In genomic region chr6:114218421-114218820, GRCh38 we compare ENCODE assay signal across 22 cellular contexts.
"Had no signal": no experiment of that assay in that cellular context is flagged by ENCODE, and none has a peak within 500 bp of the region (broad histone marks: within the 10 kb centered on the region; RNA-seq: fewer than 3 reads in every experiment).

No MANE protein-coding gene starts in this region.

- H3K27me3 ChIP-seq: hepatocyte, right atrium auricular region, testis, tibial nerve, upper lobe of right lung, vagina had no signal

- H3K36me3 Mint-ChIP-seq: memory B cell; mesothelial cell of epicardium; naive B cell; stimulated activated naive B cell treated with anti-CD40 and anti-IgM and Interleukin-4, amounts not matched to agents 10 μg/mL and 1 μg/mL and 100 μg/mL, for 72 hours had no signal

- DNase-seq: effector memory CD4-positive, alpha-beta T cell; head of caudate nucleus; kidney; left cardiac atrium; left ventricle myocardium inferior; lower lobe of right lung; naive B cell; nephron progenitor cell; stimulated activated CD4-positive, alpha-beta T cell treated with anti-CD3 and anti-CD28 coated beads, Interleukin-2, amount 100 ng/mL, for 24 hours; stimulated activated CD4-positive, alpha-beta T cell treated with anti-CD3 and anti-CD28 coated beads, Interleukin-4, amount 100 ng/mL, for 4 hours; stimulated activated naive B cell treated with anti-CD40 and anti-IgM and Interleukin-4, amounts not matched to agents 10 μg/mL and 1 μg/mL and 100 μg/mL, for 72 hours; stimulated activated naive CD8-positive, alpha-beta T cell treated with anti-CD3 and anti-CD28 coated beads, Interleukin-15, amount 100 ng/mL, for 72 hours; testis; upper lobe of right lung had no signal

- H3K4me3 ChIP-seq: hepatocyte, left ventricle myocardium inferior, lower lobe of right lung, right atrium auricular region, skin epidermis, testis, tibial nerve, upper lobe of right lung, vagina had no signal

- H3K27ac ChIP-seq: hepatocyte, left ventricle myocardium inferior, lower lobe of right lung, right atrium auricular region, skin epidermis, testis, tibial nerve, upper lobe of right lung, vagina had no signal

- H3K4me3 Mint-ChIP-seq: memory B cell; mesothelial cell of epicardium; naive B cell; nephron progenitor cell; stimulated activated naive B cell treated with anti-CD40 and anti-IgM and Interleukin-4, amounts not matched to agents 10 μg/mL and 1 μg/mL and 100 μg/mL, for 72 hours; stimulated activated naive CD8-positive, alpha-beta T cell treated with anti-CD3 and anti-CD28 coated beads, Interleukin-15, amount 100 ng/mL, for 72 hours had no signal

- H3K9me3 Mint-ChIP-seq: memory B cell; stimulated activated naive CD8-positive, alpha-beta T cell treated with anti-CD3 and anti-CD28 coated beads, Interleukin-15, amount 100 ng/mL, for 72 hours had no signal

- H3K4me1 Mint-ChIP-seq: memory B cell; mesothelial cell of epicardium; naive B cell; stimulated activated naive B cell treated with anti-CD40 and anti-IgM and Interleukin-4, amounts not matched to agents 10 μg/mL and 1 μg/mL and 100 μg/mL, for 72 hours; stimulated activated naive CD8-positive, alpha-beta T cell treated with anti-CD3 and anti-CD28 coated beads, Interleukin-15, amount 100 ng/mL, for 72 hours had no signal

- H3K9me3 ChIP-seq: lower lobe of right lung, right atrium auricular region, testis, tibial nerve, upper lobe of right lung, vagina had no signal

- H3K27me3 Mint-ChIP-seq: memory B cell; naive B cell; stimulated activated naive B cell treated with anti-CD40 and anti-IgM and Interleukin-4, amounts not matched to agents 10 μg/mL and 1 μg/mL and 100 μg/mL, for 72 hours; stimulated activated naive CD8-positive, alpha-beta T cell treated with anti-CD3 and anti-CD28 coated beads, Interleukin-15, amount 100 ng/mL, for 72 hours had no signal

- H3K36me3 ChIP-seq: left ventricle myocardium inferior, lower lobe of right lung, right atrium auricular region, tibial nerve, upper lobe of right lung, vagina had no signal

- H3K4me1 ChIP-seq: left ventricle myocardium inferior, lower lobe of right lung, right atrium auricular region, testis, tibial nerve, upper lobe of right lung, vagina had no signal

- H3K27ac Mint-ChIP-seq: memory B cell; mesothelial cell of epicardium; naive B cell; nephron progenitor cell; stimulated activated naive B cell treated with anti-CD40 and anti-IgM and Interleukin-4, amounts not matched to agents 10 μg/mL and 1 μg/mL and 100 μg/mL, for 72 hours; stimulated activated naive CD8-positive, alpha-beta T cell treated with anti-CD3 and anti-CD28 coated beads, Interleukin-15, amount 100 ng/mL, for 72 hours had no signal

- ATAC-seq: esophagus mucosa; left cardiac atrium; lower lobe of right lung; stimulated activated naive B cell treated with anti-CD40 and anti-IgM and Interleukin-4, amounts not matched to agents 10 μg/mL and 1 μg/mL and 100 μg/mL, for 72 hours; stimulated activated naive CD8-positive, alpha-beta T cell treated with anti-CD3 and anti-CD28 coated beads, Interleukin-15, amount 100 ng/mL, for 72 hours; upper lobe of right lung had no signal
